In the genomic region with DNA sequence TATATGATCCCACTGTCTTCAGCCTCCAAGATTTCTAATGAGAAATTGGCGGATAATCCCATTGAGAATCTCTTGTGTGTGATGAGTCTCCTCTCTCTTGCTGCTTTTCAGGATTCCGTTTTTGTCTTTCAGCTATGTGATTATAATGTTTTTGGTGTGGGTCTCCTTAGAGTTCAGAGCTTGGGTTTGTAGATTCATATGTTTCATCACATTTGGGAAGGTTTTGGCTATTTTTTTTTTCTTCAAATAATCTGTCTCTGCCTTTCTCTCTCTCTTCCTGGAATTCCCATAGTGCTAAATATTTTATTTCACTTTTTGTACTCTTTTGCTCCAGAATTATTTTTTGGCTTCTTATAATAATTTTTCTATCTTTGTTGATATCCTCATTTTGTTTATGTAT, we compare ENCODE assay signal across 18 cellular contexts.
"Had no signal": no experiment of that assay in that cellular context is flagged by ENCODE, and none has a peak within 500 bp of the region (broad histone marks: within the 10 kb centered on the region; RNA-seq: fewer than 3 reads in every experiment).

No MANE protein-coding gene starts in this region.

- H3K36me3 ChIP-seq: colonic mucosa had no signal

- H3K4me3 Mint-ChIP-seq: activated B cell treated with CpG ODN at 0.5 μM for 24 hours; activated naive CD8-positive, alpha-beta T cell had no signal

- H3K9me3 Mint-ChIP-seq: activated B cell treated with CpG ODN at 0.5 μM for 24 hours had no signal

- H3K27me3 Mint-ChIP-seq: activated B cell treated with CpG ODN at 0.5 μM for 24 hours; activated naive CD8-positive, alpha-beta T cell had no signal

- H3K27ac Mint-ChIP-seq: activated B cell treated with CpG ODN at 0.5 μM for 24 hours; activated naive CD8-positive, alpha-beta T cell had no signal

- H3K4me1 ChIP-seq: body of pancreas, colonic mucosa, sigmoid colon, upper lobe of right lung had no signal

- DNase-seq: activated B cell treated with CpG ODN at 0.5 μM for 24 hours; activated CD4-positive, alpha-beta T cell treated with anti-CD3 and anti-CD28 coated beads for 48 hours; activated CD8-positive, alpha-beta memory T cell treated with anti-CD3 and anti-CD28 coated beads, Interleukin-2, amount 50 U/mL, for 4 hours; activated gamma-delta T cell; activated T-cell treated with anti-CD3 and anti-CD28 coated beads, Interleukin-2, amount 50 U/mL, for 48 hours; body of pancreas; colonic mucosa; hypothalamus; midbrain; occipital lobe; posterior cingulate gyrus; sigmoid colon; stimulated activated CD4-positive, alpha-beta T cell treated with anti-CD3 and anti-CD28 coated beads, Interleukin-4, amount 100 ng/mL, for 4 hours; stimulated activated naive CD4-positive, alpha-beta T cell; T-helper 9 cell; upper lobe of right lung had no signal

- H3K9me3 ChIP-seq: body of pancreas, colonic mucosa, sigmoid colon, upper lobe of right lung had no signal

- ATAC-seq: body of pancreas, upper lobe of right lung had no signal

- H3K27ac ChIP-seq: body of pancreas, colonic mucosa, sigmoid colon, upper lobe of right lung had no signal

- H3K27me3 ChIP-seq: body of pancreas, colonic mucosa, sigmoid colon, upper lobe of right lung had no signal

- H3K4me3 ChIP-seq: body of pancreas, colonic mucosa, lung, sigmoid colon, upper lobe of right lung had no signal
